1 cellular context compared by ENCODE assay signal in the genomic region with DNA sequence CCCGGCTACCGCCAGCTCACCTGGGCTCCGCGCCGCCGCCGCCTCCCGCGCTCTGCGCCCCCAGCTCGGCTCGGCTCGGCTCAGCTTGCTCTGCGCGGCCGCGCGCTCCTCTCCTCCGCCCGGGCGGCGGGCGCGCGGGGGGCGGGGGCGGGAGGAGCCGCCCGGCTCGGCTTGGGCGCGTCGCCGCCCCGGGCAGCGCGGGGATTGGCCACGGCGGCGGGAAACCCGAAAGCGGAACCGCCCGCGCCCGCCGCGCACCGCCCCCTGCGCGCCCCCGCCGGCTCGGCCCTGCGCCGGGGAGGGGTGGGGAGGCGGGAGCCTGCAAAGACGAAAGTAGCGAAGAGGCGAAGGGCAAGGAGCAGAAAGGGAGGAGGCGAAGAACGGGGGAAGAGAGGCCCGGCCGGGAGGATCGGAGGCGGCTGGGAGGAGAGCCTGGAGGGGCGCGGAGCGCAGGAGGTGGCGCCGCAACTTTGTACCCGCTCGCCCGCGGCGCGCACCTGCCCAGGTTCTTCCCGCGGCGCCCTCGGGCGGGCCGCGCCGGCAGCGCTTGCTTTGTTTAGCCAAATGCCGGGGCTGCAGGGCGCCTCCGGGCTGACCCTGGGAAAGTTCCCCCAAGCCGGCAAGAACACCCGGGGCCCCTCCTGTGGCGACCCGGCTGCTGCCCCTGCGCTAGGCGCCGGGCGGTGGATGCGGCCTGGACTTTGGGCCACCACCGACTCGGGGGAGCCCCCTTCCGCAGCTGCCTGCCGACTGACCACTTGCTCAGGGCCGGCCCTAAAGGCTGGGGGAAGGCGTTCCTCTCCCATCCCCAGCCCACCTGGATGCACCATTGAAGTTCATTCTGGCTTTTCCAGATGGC.
A peak's percentile ranks its signal among the peaks of the same experiment; 100 is the strongest.
TF ChIP-seq lines count a peak whose summit lies in the region.

A gene (minus strand): TSS at position 92 of the 859 bp plus-strand sequence. CDS start 22,183 bp downstream, outside the sequence.

TF ChIP-seq in HepG2, 621 proteins besides CTCF, POLR2A, EP300 and RAD21 (continued from another document and continues in another):
- TF ChIP-seq, protein P1, sequence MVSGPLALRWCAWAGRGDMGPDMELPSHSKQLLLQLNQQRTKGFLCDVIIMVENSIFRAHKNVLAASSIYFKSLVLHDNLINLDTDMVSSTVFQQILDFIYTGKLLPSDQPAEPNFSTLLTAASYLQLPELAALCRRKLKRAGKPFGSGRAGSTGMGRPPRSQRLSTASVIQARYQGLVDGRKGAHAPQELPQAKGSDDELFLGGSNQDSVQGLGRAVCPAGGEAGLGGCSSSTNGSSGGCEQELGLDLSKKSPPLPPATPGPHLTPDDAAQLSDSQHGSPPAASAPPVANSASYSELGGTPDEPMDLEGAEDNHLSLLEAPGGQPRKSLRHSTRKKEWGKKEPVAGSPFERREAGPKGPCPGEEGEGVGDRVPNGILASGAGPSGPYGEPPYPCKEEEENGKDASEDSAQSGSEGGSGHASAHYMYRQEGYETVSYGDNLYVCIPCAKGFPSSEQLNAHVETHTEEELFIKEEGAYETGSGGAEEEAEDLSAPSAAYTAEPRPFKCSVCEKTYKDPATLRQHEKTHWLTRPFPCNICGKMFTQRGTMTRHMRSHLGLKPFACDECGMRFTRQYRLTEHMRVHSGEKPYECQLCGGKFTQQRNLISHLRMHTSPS (CRISPR knock-in tag; IDR thresholded peaks at IDR 0.05; ENCODE audit: low read depth), result no peak
- peak; percentile 65; the same call in 1 of the 2 replicates for TF ChIP-seq MED13 (CRISPR knock-in tag; IDR thresholded peaks at IDR 0.05)
- no peak for TF ChIP-seq NONO (IDR thresholded peaks at IDR 0.05)
- TF ChIP-seq NONO (CRISPR knock-in tag; conservative IDR thresholded peaks at IDR 0.05), result peak; percentile 71; the same call in 1 of the 2 replicates
- TF ChIP-seq ZEB1 (IDR thresholded peaks at IDR 0.05; ENCODE audit: insufficient replicate concordance, low read depth), result peak; percentile 44
- TF ChIP-seq, protein P2, sequence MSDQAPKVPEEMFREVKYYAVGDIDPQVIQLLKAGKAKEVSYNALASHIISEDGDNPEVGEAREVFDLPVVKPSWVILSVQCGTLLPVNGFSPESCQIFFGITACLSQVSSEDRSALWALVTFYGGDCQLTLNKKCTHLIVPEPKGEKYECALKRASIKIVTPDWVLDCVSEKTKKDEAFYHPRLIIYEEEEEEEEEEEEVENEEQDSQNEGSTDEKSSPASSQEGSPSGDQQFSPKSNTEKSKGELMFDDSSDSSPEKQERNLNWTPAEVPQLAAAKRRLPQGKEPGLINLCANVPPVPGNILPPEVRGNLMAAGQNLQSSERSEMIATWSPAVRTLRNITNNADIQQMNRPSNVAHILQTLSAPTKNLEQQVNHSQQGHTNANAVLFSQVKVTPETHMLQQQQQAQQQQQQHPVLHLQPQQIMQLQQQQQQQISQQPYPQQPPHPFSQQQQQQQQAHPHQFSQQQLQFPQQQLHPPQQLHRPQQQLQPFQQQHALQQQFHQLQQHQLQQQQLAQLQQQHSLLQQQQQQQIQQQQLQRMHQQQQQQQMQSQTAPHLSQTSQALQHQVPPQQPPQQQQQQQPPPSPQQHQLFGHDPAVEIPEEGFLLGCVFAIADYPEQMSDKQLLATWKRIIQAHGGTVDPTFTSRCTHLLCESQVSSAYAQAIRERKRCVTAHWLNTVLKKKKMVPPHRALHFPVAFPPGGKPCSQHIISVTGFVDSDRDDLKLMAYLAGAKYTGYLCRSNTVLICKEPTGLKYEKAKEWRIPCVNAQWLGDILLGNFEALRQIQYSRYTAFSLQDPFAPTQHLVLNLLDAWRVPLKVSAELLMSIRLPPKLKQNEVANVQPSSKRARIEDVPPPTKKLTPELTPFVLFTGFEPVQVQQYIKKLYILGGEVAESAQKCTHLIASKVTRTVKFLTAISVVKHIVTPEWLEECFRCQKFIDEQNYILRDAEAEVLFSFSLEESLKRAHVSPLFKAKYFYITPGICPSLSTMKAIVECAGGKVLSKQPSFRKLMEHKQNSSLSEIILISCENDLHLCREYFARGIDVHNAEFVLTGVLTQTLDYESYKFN (CRISPR knock-in tag; conservative IDR thresholded peaks at IDR 0.05), result peak; percentile 27
- TF ChIP-seq ZBTB38 (CRISPR knock-in tag; IDR thresholded peaks at IDR 0.05), result no peak
- peak; percentile 22; the same call in 1 of the 2 replicates for TF ChIP-seq DR1 (CRISPR knock-in tag; IDR thresholded peaks at IDR 0.05)
- TF ChIP-seq, protein P3, sequence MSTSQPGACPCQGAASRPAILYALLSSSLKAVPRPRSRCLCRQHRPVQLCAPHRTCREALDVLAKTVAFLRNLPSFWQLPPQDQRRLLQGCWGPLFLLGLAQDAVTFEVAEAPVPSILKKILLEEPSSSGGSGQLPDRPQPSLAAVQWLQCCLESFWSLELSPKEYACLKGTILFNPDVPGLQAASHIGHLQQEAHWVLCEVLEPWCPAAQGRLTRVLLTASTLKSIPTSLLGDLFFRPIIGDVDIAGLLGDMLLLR (CRISPR knock-in tag; IDR thresholded peaks at IDR 0.05), result peak; percentile 40; the same call in 1 of the 2 replicates
- TF ChIP-seq, protein P4, sequence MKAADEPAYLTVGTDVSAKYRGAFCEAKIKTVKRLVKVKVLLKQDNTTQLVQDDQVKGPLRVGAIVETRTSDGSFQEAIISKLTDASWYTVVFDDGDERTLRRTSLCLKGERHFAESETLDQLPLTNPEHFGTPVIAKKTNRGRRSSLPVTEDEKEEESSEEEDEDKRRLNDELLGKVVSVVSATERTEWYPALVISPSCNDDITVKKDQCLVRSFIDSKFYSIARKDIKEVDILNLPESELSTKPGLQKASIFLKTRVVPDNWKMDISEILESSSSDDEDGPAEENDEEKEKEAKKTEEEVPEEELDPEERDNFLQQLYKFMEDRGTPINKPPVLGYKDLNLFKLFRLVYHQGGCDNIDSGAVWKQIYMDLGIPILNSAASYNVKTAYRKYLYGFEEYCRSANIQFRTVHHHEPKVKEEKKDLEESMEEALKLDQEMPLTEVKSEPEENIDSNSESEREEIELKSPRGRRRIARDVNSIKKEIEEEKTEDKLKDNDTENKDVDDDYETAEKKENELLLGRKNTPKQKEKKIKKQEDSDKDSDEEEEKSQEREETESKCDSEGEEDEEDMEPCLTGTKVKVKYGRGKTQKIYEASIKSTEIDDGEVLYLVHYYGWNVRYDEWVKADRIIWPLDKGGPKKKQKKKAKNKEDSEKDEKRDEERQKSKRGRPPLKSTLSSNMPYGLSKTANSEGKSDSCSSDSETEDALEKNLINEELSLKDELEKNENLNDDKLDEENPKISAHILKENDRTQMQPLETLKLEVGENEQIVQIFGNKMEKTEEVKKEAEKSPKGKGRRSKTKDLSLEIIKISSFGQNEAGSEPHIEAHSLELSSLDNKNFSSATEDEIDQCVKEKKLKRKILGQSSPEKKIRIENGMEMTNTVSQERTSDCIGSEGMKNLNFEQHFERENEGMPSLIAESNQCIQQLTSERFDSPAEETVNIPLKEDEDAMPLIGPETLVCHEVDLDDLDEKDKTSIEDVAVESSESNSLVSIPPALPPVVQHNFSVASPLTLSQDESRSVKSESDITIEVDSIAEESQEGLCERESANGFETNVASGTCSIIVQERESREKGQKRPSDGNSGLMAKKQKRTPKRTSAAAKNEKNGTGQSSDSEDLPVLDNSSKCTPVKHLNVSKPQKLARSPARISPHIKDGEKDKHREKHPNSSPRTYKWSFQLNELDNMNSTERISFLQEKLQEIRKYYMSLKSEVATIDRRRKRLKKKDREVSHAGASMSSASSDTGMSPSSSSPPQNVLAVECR (CRISPR knock-in tag; IDR thresholded peaks at IDR 0.05; ENCODE audit: borderline replicate concordance), result peak; percentile 65; the same call in 1 of the 2 replicates
- TF ChIP-seq, protein P5, sequence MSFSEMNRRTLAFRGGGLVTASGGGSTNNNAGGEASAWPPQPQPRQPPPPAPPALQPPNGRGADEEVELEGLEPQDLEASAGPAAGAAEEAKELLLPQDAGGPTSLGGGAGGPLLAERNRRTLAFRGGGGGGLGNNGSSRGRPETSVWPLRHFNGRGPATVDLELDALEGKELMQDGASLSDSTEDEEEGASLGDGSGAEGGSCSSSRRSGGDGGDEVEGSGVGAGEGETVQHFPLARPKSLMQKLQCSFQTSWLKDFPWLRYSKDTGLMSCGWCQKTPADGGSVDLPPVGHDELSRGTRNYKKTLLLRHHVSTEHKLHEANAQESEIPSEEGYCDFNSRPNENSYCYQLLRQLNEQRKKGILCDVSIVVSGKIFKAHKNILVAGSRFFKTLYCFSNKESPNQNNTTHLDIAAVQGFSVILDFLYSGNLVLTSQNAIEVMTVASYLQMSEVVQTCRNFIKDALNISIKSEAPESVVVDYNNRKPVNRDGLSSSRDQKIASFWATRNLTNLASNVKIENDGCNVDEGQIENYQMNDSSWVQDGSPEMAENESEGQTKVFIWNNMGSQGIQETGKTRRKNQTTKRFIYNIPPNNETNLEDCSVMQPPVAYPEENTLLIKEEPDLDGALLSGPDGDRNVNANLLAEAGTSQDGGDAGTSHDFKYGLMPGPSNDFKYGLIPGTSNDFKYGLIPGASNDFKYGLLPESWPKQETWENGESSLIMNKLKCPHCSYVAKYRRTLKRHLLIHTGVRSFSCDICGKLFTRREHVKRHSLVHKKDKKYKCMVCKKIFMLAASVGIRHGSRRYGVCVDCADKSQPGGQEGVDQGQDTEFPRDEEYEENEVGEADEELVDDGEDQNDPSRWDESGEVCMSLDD (CRISPR knock-in tag; IDR thresholded peaks at IDR 0.05; ENCODE audit: borderline replicate concordance), result no peak
- TF ChIP-seq KDM2A (CRISPR knock-in tag; IDR thresholded peaks at IDR 0.05; ENCODE audit: borderline replicate concordance, low read depth), result peak; percentile 65; the same call in 1 of the 2 replicates
- no peak for TF ChIP-seq SMC3 (IDR thresholded peaks at IDR 0.05; ENCODE audit: low read length)
- TF ChIP-seq, protein P6, sequence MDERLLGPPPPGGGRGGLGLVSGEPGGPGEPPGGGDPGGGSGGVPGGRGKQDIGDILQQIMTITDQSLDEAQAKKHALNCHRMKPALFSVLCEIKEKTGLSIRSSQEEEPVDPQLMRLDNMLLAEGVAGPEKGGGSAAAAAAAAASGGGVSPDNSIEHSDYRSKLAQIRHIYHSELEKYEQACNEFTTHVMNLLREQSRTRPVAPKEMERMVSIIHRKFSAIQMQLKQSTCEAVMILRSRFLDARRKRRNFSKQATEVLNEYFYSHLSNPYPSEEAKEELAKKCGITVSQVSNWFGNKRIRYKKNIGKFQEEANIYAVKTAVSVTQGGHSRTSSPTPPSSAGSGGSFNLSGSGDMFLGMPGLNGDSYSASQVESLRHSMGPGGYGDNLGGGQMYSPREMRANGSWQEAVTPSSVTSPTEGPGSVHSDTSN (CRISPR knock-in tag; IDR thresholded peaks at IDR 0.05), result no peak
- no peak for TF ChIP-seq SIX1 (CRISPR knock-in tag; IDR thresholded peaks at IDR 0.05; ENCODE audit: borderline replicate concordance)
- TF ChIP-seq, protein P7, sequence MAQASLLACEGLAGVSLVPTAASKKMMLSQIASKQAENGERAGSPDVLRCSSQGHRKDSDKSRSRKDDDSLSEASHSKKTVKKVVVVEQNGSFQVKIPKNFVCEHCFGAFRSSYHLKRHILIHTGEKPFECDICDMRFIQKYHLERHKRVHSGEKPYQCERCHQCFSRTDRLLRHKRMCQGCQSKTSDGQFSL (CRISPR knock-in tag; IDR thresholded peaks at IDR 0.05), result 0 out of 2 replicates have a peak, but pooled peaks have one; percentile 36
- no peak; the same call in 1 of the 2 replicates for TF ChIP-seq ZFP90 (CRISPR knock-in tag; IDR thresholded peaks at IDR 0.05; ENCODE audit: borderline replicate concordance)
- peak; percentile 53; the same call in 1 of the 2 replicates for TF ChIP-seq KDM5B (CRISPR knock-in tag; IDR thresholded peaks at IDR 0.05; ENCODE audit: borderline replicate concordance)
- no peak for TF ChIP-seq MATR3 (CRISPR knock-in tag; IDR thresholded peaks at IDR 0.05)
- no peak for TF ChIP-seq ZNF383 (CRISPR knock-in tag; IDR thresholded peaks at IDR 0.05; ENCODE audit: borderline replicate concordance)
- TF ChIP-seq POGZ (CRISPR knock-in tag; IDR thresholded peaks at IDR 0.05), result no peak
- no peak for TF ChIP-seq SKI (IDR thresholded peaks at IDR 0.05; ENCODE audit: partially characterized antibody)
- TF ChIP-seq HNRNPUL1 (IDR thresholded peaks at IDR 0.05; ENCODE audit: low read depth, low read length), result no peak
- TF ChIP-seq, protein P8, sequence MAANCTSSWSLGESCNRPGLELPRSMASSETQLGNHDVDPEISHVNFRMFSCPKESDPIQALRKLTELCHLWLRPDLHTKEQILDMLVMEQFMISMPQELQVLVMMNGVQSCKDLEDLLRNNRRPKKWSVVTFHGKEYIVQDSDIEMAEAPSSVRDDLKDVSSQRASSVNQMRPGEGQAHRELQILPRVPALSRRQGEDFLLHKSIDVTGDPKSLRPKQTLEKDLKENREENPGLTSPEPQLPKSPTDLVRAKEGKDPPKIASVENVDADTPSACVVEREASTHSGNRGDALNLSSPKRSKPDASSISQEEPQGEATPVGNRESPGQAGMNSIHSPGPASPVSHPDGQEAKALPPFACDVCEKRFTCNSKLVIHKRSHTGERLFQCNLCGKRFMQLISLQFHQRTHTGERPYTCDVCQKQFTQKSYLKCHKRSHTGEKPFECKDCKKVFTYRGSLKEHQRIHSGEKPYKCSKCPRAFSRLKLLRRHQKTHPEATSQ (CRISPR knock-in tag; IDR thresholded peaks at IDR 0.05; ENCODE audit: borderline replicate concordance), result no peak
- no peak for TF ChIP-seq CHCHD3 (CRISPR knock-in tag; IDR thresholded peaks at IDR 0.05)
- 0 out of 2 replicates have a peak, but pooled peaks have one; percentile 53 for TF ChIP-seq SNAI1 (CRISPR knock-in tag; IDR thresholded peaks at IDR 0.05; ENCODE audit: borderline replicate concordance)
- peak; percentile 39 for TF ChIP-seq YEATS4 (CRISPR knock-in tag; IDR thresholded peaks at IDR 0.05; ENCODE audit: borderline replicate concordance)
- TF ChIP-seq ZC3H13 (CRISPR knock-in tag; IDR thresholded peaks at IDR 0.05), result 0 out of 2 replicates have a peak, but pooled peaks have one; percentile 36
- TF ChIP-seq CCDC6 (CRISPR knock-in tag; IDR thresholded peaks at IDR 0.05), result peak; percentile 33; the same call in 1 of the 2 replicates
- TF ChIP-seq, protein P9, sequence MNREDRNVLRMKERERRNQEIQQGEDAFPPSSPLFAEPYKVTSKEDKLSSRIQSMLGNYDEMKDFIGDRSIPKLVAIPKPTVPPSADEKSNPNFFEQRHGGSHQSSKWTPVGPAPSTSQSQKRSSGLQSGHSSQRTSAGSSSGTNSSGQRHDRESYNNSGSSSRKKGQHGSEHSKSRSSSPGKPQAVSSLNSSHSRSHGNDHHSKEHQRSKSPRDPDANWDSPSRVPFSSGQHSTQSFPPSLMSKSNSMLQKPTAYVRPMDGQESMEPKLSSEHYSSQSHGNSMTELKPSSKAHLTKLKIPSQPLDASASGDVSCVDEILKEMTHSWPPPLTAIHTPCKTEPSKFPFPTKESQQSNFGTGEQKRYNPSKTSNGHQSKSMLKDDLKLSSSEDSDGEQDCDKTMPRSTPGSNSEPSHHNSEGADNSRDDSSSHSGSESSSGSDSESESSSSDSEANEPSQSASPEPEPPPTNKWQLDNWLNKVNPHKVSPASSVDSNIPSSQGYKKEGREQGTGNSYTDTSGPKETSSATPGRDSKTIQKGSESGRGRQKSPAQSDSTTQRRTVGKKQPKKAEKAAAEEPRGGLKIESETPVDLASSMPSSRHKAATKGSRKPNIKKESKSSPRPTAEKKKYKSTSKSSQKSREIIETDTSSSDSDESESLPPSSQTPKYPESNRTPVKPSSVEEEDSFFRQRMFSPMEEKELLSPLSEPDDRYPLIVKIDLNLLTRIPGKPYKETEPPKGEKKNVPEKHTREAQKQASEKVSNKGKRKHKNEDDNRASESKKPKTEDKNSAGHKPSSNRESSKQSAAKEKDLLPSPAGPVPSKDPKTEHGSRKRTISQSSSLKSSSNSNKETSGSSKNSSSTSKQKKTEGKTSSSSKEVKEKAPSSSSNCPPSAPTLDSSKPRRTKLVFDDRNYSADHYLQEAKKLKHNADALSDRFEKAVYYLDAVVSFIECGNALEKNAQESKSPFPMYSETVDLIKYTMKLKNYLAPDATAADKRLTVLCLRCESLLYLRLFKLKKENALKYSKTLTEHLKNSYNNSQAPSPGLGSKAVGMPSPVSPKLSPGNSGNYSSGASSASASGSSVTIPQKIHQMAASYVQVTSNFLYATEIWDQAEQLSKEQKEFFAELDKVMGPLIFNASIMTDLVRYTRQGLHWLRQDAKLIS (CRISPR knock-in tag; IDR thresholded peaks at IDR 0.05), result no peak
- TF ChIP-seq NR2C2 (CRISPR knock-in tag; IDR thresholded peaks at IDR 0.05; ENCODE audit: borderline replicate concordance), result peak; percentile 2; the same call in 1 of the 2 replicates
- TF ChIP-seq ESRRA (CRISPR knock-in tag; IDR thresholded peaks at IDR 0.05; ENCODE audit: low read depth), result no peak
